ENCODE assay signal across 8 cellular contexts in genomic region chr3:170222647-170223541, GRCh38. TPM values are rescaled to one million over a fixed set of nuclear protein-coding genes. Genes with fewer than 3 reads are reported as not detected.
DNase-seq lines count a peak whose midpoint lies in the region; ATAC-seq and TF ChIP-seq lines count a peak whose summit lies in the region.

No MANE protein-coding gene starts in this region.

- intact Hi-C loops in right cardiac atrium (cut with DNase I): loop anchor here in 1 of 4 donors (5.0 kb wide), 1 partner anchor 36 kb away; no protein-coding TSS in a partner anchor

- WGBS in right cardiac atrium: 1% methylated on average over 42 of the region's 42 CpGs

- H3K9me3 ChIP-seq in BE2C (no peaks in the 10 kb centered on the region), adipocyte (ENCODE audit: control insufficient read depth, low read length) (no peaks in the 10 kb centered on the region), right cardiac atrium (ENCODE audit: control insufficient read depth, low read length) (no peaks in the 10 kb centered on the region)

- peak overlapping the region; percentile 57 for H3K4me3 ChIP-seq in BE2C (ENCODE audit: low read depth, low read length)
- peak overlapping the region; percentile 85 for H3K4me3 ChIP-seq in adipocyte (ENCODE audit: low read length)
- H3K4me3 ChIP-seq in right cardiac atrium (ENCODE audit: low read length): peak overlapping the region; percentile 80

- H3K36me3 ChIP-seq in BE2C: no peaks in the 10 kb centered on the region
- no peaks in the 10 kb centered on the region for H3K36me3 ChIP-seq in adipocyte (ENCODE audit: control insufficient read depth, insufficient read depth, low read length, severe bottlenecking)

- H3K27me3 ChIP-seq in BE2C (no peaks in the 10 kb centered on the region), adipocyte (replicated peaks; ENCODE audit: control insufficient read depth, insufficient read depth, low read length) (no peaks in the 10 kb centered on the region), right cardiac atrium (ENCODE audit: control insufficient read depth, insufficient read depth) (no peaks in the 10 kb centered on the region)

- H3K9ac ChIP-seq in adipocyte (ENCODE audit: low read length): peak overlapping the region; percentile 91

- peak overlapping the region; percentile 69 for H3K27ac ChIP-seq in right cardiac atrium (ENCODE audit: low read length)

- H3K4me1 ChIP-seq in BE2C (no peaks in the 10 kb centered on the region), adipocyte (ENCODE audit: control insufficient read depth, insufficient read depth, low read length) (peaks cover 24% of the 10 kb centered on the region), right cardiac atrium (ENCODE audit: control insufficient read depth, insufficient read depth, low read length) (no peaks in the 10 kb centered on the region)

- DNase-seq in BE2C: peak; percentile 51
- peak; percentile 70 for DNase-seq in RKO (ENCODE audit: low spot score)
- peak; percentile 69 for DNase-seq in adipocyte (ENCODE audit: low read depth)
- peak in 1 of 3 donors; percentile 37 for DNase-seq in right cardiac atrium
- DNase-seq in putamen (ENCODE audit: low spot score): peak; percentile 44
- DNase-seq in SHP77 treated with DMSO at 0.1 percent for 48 hours (lab: John Stamatoyannopoulos, UW): no peak

- ATAC-seq in GM18873 (IDR thresholded peaks at IDR 0.05; ENCODE audit: low FRiP score, unreplicated experiment): peak; percentile 9
- peak; percentile 16 for ATAC-seq in HG03196 (IDR thresholded peaks at IDR 0.05; ENCODE audit: unreplicated experiment)
- peak; percentile 50 to 59 for ATAC-seq in right cardiac atrium

- no peak; the same call in 1 of the 2 replicates for TF ChIP-seq CTCF in BE2C (IDR thresholded peaks at IDR 0.05; ENCODE audit: low read depth, low read length)

RNA-seq across cellular contexts. Expression of gene PRKCI, which starts 0.7 kb away (rescaled TPM):
- 9.7 TPM for polyA plus RNA-seq in BE2C (2012; ENCODE audit: insufficient read depth, insufficient read length, low read depth)
- total RNA-seq in right cardiac atrium: 10 to 100 TPM; 16.3 to 20.6 (median 17.0) TPM
- polyA plus RNA-seq in right cardiac atrium: 9.0 TPM

RNA-seq across cellular contexts. Expression of gene PHC3, which starts 41.4 kb away (rescaled TPM):
- 4.3 TPM for polyA plus RNA-seq in BE2C (2012; ENCODE audit: insufficient read depth, insufficient read length, low read depth)
- total RNA-seq in right cardiac atrium: 10 to 100 TPM; 52.9 to 62.4 (median 61.0) TPM
- polyA plus RNA-seq in right cardiac atrium: 6.2 TPM
